ENCODE assay signal across 10 cellular contexts in the genomic region with DNA sequence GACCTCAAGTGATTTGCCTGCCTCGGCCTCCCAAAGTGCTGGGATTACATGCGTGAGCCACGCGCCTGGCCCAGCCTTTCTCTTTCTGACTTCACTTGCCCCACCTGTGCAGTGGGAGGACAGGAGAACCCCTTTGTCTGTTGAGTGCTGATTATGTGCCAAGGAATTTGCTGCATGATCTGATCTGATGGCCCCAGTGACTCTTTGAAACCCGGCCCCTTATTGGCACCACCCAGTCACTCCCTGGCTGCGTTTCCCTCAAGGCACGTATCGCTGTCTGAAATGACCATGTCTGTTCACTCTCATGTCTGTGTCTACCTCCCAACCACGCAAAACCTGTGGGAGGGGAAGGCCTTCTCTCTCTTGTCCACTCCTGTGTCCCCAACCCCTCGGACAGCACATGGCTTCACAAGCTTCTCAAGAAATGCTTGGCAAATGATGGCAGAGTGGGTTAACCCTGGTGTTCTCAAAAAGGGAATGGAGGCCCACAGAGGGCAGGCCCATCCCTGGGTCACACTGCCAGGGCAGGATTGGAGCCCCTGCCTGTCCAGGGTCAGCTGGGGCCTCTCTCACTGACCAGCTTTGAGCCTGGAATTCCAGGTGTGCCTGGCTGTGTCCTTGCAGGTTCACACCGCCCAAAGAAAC. TPM values are rescaled to one million over a fixed set of nuclear protein-coding genes. Genes with fewer than 3 reads are reported as not detected.
DNase-seq lines count a peak whose midpoint lies in the region; ATAC-seq, FAIRE-seq and TF ChIP-seq lines count a peak whose summit lies in the region.
"Had no signal": no experiment of that assay in that cellular context is flagged by ENCODE, and none has a peak within 500 bp of the region (broad histone marks: within the 10 kb centered on the region; RNA-seq: fewer than 3 reads in every experiment).

No MANE protein-coding gene starts in this region.

- peaks cover 47% of the 10 kb centered on the region for H3K4me1 ChIP-seq in body of pancreas
- H3K4me1 ChIP-seq in HepG2 (ENCODE audit: insufficient read depth, low read length) = peaks cover 93% of the 10 kb centered on the region

- H3K27ac Mint-ChIP-seq in stimulated activated memory B cell treated with anti-CD40 and anti-IgM and Interleukin-4, amounts not matched to agents 10 μg/mL and 1 μg/mL and 100 μg/mL, for 72 hours = peak overlapping the region; percentile 98

- H3K9me3 ChIP-seq in body of pancreas (no peaks in the 10 kb centered on the region), HepG2 (ENCODE audit: low read length) (no peaks in the 10 kb centered on the region)

- H3K27me3 ChIP-seq in body of pancreas (no peaks in the 10 kb centered on the region), HepG2 (ENCODE audit: control insufficient read depth in 1 of 2, insufficient read depth in 2 of 2, low read length in 2 of 2) (no peaks in the 10 kb centered on the region)

- no peak for TF ChIP-seq POLR2A in body of pancreas (IDR thresholded peaks at IDR 0.05)
- no peak for TF ChIP-seq POLR2A in HepG2 (IDR thresholded peaks at IDR 0.05; ENCODE audit: insufficient read depth in 1 of 2, low read depth in 2 of 2, low read length in 2 of 2)

- no peak overlapping the region for H3K4me3 ChIP-seq in body of pancreas
- H3K4me3 ChIP-seq in HepG2 (replicated peaks in 1 of 3; ENCODE audit: insufficient read depth in 1 of 3, low read depth in 2 of 3, low read length in 3 of 3) = no peak overlapping the region

- H3K27me3 Mint-ChIP-seq in stimulated activated memory B cell treated with anti-CD40 and anti-IgM and Interleukin-4, amounts not matched to agents 10 μg/mL and 1 μg/mL and 100 μg/mL, for 72 hours = no peaks in the 10 kb centered on the region

- H3K4me1 Mint-ChIP-seq in stimulated activated memory B cell treated with anti-CD40 and anti-IgM and Interleukin-4, amounts not matched to agents 10 μg/mL and 1 μg/mL and 100 μg/mL, for 72 hours = peaks cover 95% of the 10 kb centered on the region

- TF ChIP-seq RAD21 in HepG2 (CRISPR knock-in tag; IDR thresholded peaks at IDR 0.05) = no peak

- DNase-seq in HTR-8/SVneo (ENCODE audit: insufficient read length, low spot score) (no peak), body of pancreas (no peak), HepG2 (ENCODE audit: low spot score) (no peak), superior temporal gyrus (ENCODE audit: extremely low spot score) (no peak), nucleus accumbens (lab: John Stamatoyannopoulos, UW) (no peak)
- DNase-seq: activated T-cell treated with anti-CD3 and anti-CD28 coated beads, Interleukin-2, amount 50 U/mL, for 4 hours; T-helper 9 cell had no signal

- peak overlapping the region; percentile 12 for H3K4me3 Mint-ChIP-seq in stimulated activated memory B cell treated with anti-CD40 and anti-IgM and Interleukin-4, amounts not matched to agents 10 μg/mL and 1 μg/mL and 100 μg/mL, for 72 hours
- H3K4me3 Mint-ChIP-seq: activated T-cell treated with anti-CD3 and anti-CD28 coated beads, Interleukin-2, amount 50 U/mL, for 4 hours had no signal

- TF ChIP-seq CTCF in body of pancreas (IDR thresholded peaks at IDR 0.05) = no peak
- TF ChIP-seq CTCF in HepG2 (CRISPR knock-in tag; IDR thresholded peaks at IDR 0.05) = no peak

- no peaks in the 10 kb centered on the region for H3K9me3 Mint-ChIP-seq in stimulated activated memory B cell treated with anti-CD40 and anti-IgM and Interleukin-4, amounts not matched to agents 10 μg/mL and 1 μg/mL and 100 μg/mL, for 72 hours
- H3K9me3 Mint-ChIP-seq: activated T-cell treated with anti-CD3 and anti-CD28 coated beads, Interleukin-2, amount 50 U/mL, for 4 hours had no signal

- BruUV-seq in HepG2 (replicated peaks; lab: Mats Ljungman, UMichigan) = no TSS peak

- CTCF ChIA-PET in HepG2 (lab: Yijun Ruan, JAX; ENCODE audit: low intra/inter-chr PET ratio, low total read pairs) = no interaction called here

- H3K9ac ChIP-seq in HepG2 (ENCODE audit: insufficient read depth, low read depth, low read length) = no peak overlapping the region

- peaks cover 53% of the 10 kb centered on the region for H3K36me3 Mint-ChIP-seq in stimulated activated memory B cell treated with anti-CD40 and anti-IgM and Interleukin-4, amounts not matched to agents 10 μg/mL and 1 μg/mL and 100 μg/mL, for 72 hours

- H3K36me3 ChIP-seq in body of pancreas (replicated peaks in 1 of 2; ENCODE audit: insufficient read depth in 1 of 2, low read depth in 2 of 2) (no peaks in the 10 kb centered on the region), HepG2 (replicated peaks in 1 of 2; ENCODE audit: control insufficient read depth in 1 of 2, insufficient read depth in 2 of 2, low read length in 2 of 2) (peaks cover 6 to 23% of the 10 kb centered on the region in 2 experiments; a peak in 4 of 5 replicates)

- in situ Hi-C loops in HepG2 (cut with HindIII; ENCODE audit: extremely low pct_ligation_motif_present, low pct_unique_long_range_greater_than_20kb) = no loop called here

- ATAC-seq in body of pancreas (no peak), HepG2 (no peak), GM21786 (IDR thresholded peaks at IDR 0.05; ENCODE audit: unreplicated experiment) (no peak), HG03342 (IDR thresholded peaks at IDR 0.05; ENCODE audit: unreplicated experiment) (no peak)
- no peak for ATAC-seq in stimulated activated memory B cell treated with anti-CD40 and anti-IgM and Interleukin-4, amounts not matched to agents 10 μg/mL and 1 μg/mL and 100 μg/mL, for 72 hours
- ATAC-seq: activated T-cell treated with anti-CD3 and anti-CD28 coated beads, Interleukin-2, amount 50 U/mL, for 4 hours had no signal

- peaks cover 25% of the 10 kb centered on the region for H4K20me1 ChIP-seq in HepG2 (ENCODE audit: insufficient read depth, low read length)

- peak overlapping the region in 3 of 4 donors; percentile 39 to 72 (median 47) for H3K27ac ChIP-seq in body of pancreas
- no peak overlapping the region for H3K27ac ChIP-seq in HepG2 (ENCODE audit: extremely low read length, insufficient read depth, low read length)

- no peak overlapping the region for H2AFZ ChIP-seq in HepG2 (ENCODE audit: low read length)

- FAIRE-seq in HTR-8/SVneo (lab: Jason Lieb, UNC) (peak; percentile 67), HepG2 (lab: Jason Lieb, UNC) (no peak)

- intact Hi-C loops in body of pancreas (cut with DNase I) = no loop called here
- intact Hi-C loops in HepG2 (cut with micrococcal nuclease; ENCODE audit: unreplicated experiment) = loop anchor here (10.0 kb wide), 1 partner anchor 145 kb away; no protein-coding TSS in a partner anchor

- TF ChIP-seq EP300 in HepG2 (IDR thresholded peaks at IDR 0.05; ENCODE audit: low read depth in 2 of 2, low read length in 2 of 2) (no peak), HepG2 (CRISPR knock-in tag; IDR thresholded peaks at IDR 0.05; ENCODE audit: borderline replicate concordance) (no peak)

- H3K79me2 ChIP-seq in HepG2 (ENCODE audit: insufficient read depth, low read length) = peaks cover 91% of the 10 kb centered on the region

- no peak overlapping the region for H3K4me2 ChIP-seq in HepG2 (ENCODE audit: low read depth, low read length)

- POLR2A ChIA-PET in HepG2 (lab: Yijun Ruan, JAX) = interaction anchor here (0.7 to 1.0 kb wide), 2 partner anchors 16 to 20 kb away, joined by 3 read pairs; no protein-coding TSS in a partner anchor

- 65 to 88% methylated on average over 11 of the region's 11 CpGs for WGBS in body of pancreas, 2 donors
- 94% methylated on average over 10 of the region's 11 CpGs for WGBS in HepG2 (ENCODE audit: low lambda C conversion rate)

TF ChIP-seq in HepG2, 621 proteins besides CTCF, POLR2A, EP300 and RAD21 (continues in another document):
- TF ChIP-seq SMAD1 (CRISPR knock-in tag; IDR thresholded peaks at IDR 0.05; ENCODE audit: borderline replicate concordance, low read depth) = no peak

RNA-seq across cellular contexts. Expression of a gene that starts 21.9 kb away (rescaled TPM):
- total RNA-seq in body of pancreas (10 to 100 TPM; 15.5 to 23.6 TPM), HepG2 (2016; rRNA removed; fragmentation: Illumina TruSeq; extraction: Trizol) (30.4 and 44.7 TPM in 2 replicates)
- 24.6 and 26.3 TPM in 2 replicates for total RNA-seq in HepG2 (2016; cell fraction: cytosol; rRNA removed; fragmentation: Illumina TruSeq; extraction: Trizol; ENCODE audit: low read depth)
- total RNA-seq in HepG2 (2016; cell fraction: insoluble cytoplasmic fraction; rRNA removed; fragmentation: Illumina TruSeq; extraction: Trizol) = 33.2 and 37.5 TPM in 2 replicates
- total RNA-seq in HepG2 (2016; cell fraction: membrane; rRNA removed; fragmentation: Illumina TruSeq; extraction: Trizol) = 49.4 and 52.7 TPM in 2 replicates
- total RNA-seq in HepG2 (2016; cell fraction: nucleus; rRNA removed; fragmentation: Illumina TruSeq; extraction: Trizol) = 18.1 and 19.8 TPM in 2 replicates
- polyA plus RNA-seq in HepG2 (2011; rRNA removed) = 119 and 127 TPM in 2 replicates
- polyA plus RNA-seq in HepG2 (2011; cell fraction: cytosol; rRNA removed) = 131 and 138 TPM in 2 replicates
- 94.1 and 101 TPM in 2 replicates for polyA plus RNA-seq in HepG2 (2011; cell fraction: nucleus; rRNA removed)
- polyA plus RNA-seq in HepG2 (2012) = 75.9 and 86.0 TPM in 2 replicates
- 55.6 and 62.7 TPM in 2 replicates for polyA plus RNA-seq in HepG2 (2016; cell fraction: cytosol; fragmentation: Illumina TruSeq; extraction: Trizol; ENCODE audit: low read depth)
- polyA plus RNA-seq in HepG2 (2016; cell fraction: insoluble cytoplasmic fraction; fragmentation: Illumina TruSeq; extraction: Trizol; ENCODE audit: low read depth) = 71.0 and 74.4 TPM in 2 replicates
- 68.1 and 79.5 TPM in 2 replicates for polyA plus RNA-seq in HepG2 (2016; cell fraction: membrane; fragmentation: Illumina TruSeq; extraction: Trizol; ENCODE audit: low read depth)
- 41.9 and 42.8 TPM in 2 replicates for polyA plus RNA-seq in HepG2 (2016; cell fraction: nucleus; fragmentation: Illumina TruSeq; extraction: Trizol; ENCODE audit: insufficient read depth, low read depth)
- polyA minus RNA-seq in HepG2 (2011; rRNA and poly(A)+ RNA removed; ENCODE audit: low replicate concordance) = 13.4 and 281 TPM in 2 replicates
- polyA minus RNA-seq in HepG2 (2011; cell fraction: cytosol; rRNA and poly(A)+ RNA removed) = 74.6 and 87.4 TPM in 2 replicates
- 49.3 and 50.8 TPM in 2 replicates for polyA minus RNA-seq in HepG2 (2011; cell fraction: nucleus; rRNA and poly(A)+ RNA removed)
